ENCODE assay signal across 12 cellular contexts in the genomic region with DNA sequence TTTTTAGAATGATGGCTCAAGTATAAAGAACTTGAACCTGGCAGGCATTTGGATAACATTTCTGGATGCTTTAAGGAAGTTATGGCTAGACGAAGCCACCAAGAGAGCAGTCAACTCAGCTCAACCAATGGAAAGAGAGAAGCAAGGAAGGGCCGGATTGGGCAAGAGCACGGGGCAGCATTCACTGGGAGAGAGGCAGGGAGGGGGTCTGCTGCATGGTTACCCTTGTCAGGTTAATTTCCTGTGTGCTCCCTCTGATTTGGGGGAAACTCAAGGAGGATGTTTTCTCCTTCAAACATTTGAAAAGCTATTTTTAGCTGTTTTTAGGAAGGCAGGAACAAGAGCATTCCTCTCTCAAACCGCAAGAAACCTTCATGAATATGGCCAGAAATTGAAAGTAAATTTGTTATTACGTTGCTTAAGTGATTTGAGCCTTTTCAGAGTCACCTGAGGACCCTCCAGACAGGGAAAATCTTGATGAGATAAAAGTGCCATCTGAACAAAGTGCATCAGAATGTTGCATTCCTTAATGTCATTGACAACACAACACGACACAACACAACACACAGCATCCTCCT.
A peak's percentile ranks its signal among the peaks of the same experiment; 100 is the strongest.
DNase-seq lines count a peak whose midpoint lies in the region; ATAC-seq and TF ChIP-seq lines count a peak whose summit lies in the region.
"Had no signal": no experiment of that assay in that cellular context is flagged by ENCODE, and none has a peak within 500 bp of the region (broad histone marks: within the 10 kb centered on the region; RNA-seq: fewer than 3 reads in every experiment).

No MANE protein-coding gene starts in this region.

- peaks cover 4% of the 10 kb centered on the region for H3K4me1 ChIP-seq in upper lobe of right lung

- H3K4me3 Mint-ChIP-seq in activated T-cell treated with anti-CD3 and anti-CD28 coated beads, Interleukin-2, amount 50 U/mL, for 72 hours = peak overlapping the region; percentile 47 to 54
- peak overlapping the region; percentile 39 for H3K4me3 Mint-ChIP-seq in memory B cell
- H3K4me3 Mint-ChIP-seq: central memory CD8-positive, alpha-beta T cell had no signal

- H3K27ac ChIP-seq in coronary artery (peak overlapping the region; percentile 68 to 84), upper lobe of right lung (peak overlapping the region; percentile 61)
- H3K27ac ChIP-seq: neutrophil had no signal

- ATAC-seq in activated T-cell treated with anti-CD3 and anti-CD28 coated beads, Interleukin-2, amount 50 U/mL, for 72 hours (replicated peaks in 1 of 2) = no peak
- no peak for ATAC-seq in memory B cell (ENCODE audit: low read depth)
- peak; percentile 87 for ATAC-seq in upper lobe of right lung
- no peak for ATAC-seq in GM21576 (IDR thresholded peaks at IDR 0.05; ENCODE audit: unreplicated experiment)
- ATAC-seq in HG03378 (IDR thresholded peaks at IDR 0.05; ENCODE audit: unreplicated experiment) = no peak

- no peak for DNase-seq in activated T-cell treated with anti-CD3 and anti-CD28 coated beads, Interleukin-2, amount 50 U/mL, for 72 hours
- DNase-seq in activated T-cell treated with anti-CD3 and anti-CD28 coated beads, Interleukin-2, amount 50 U/mL, for 48 hours = no peak
- DNase-seq in coronary artery (ENCODE audit: low spot score) (no peak), memory B cell (ENCODE audit: low spot score in 2 of 2) (no peak), upper lobe of right lung (no peak), DMS53 (lab: John Stamatoyannopoulos, UW) (no peak)
- DNase-seq: 8988T, NCI-H345 had no signal

- H3K27me3 Mint-ChIP-seq in activated T-cell treated with anti-CD3 and anti-CD28 coated beads, Interleukin-2, amount 50 U/mL, for 72 hours (ENCODE audit: low read depth) = no peaks in the 10 kb centered on the region
- H3K27me3 Mint-ChIP-seq in memory B cell = peaks cover 1% of the 10 kb centered on the region
- H3K27me3 Mint-ChIP-seq: central memory CD8-positive, alpha-beta T cell had no signal

- intact Hi-C loops in upper lobe of right lung (cut with DNase I) = no loop called here

- no peak overlapping the region for H3K27ac Mint-ChIP-seq in activated T-cell treated with anti-CD3 and anti-CD28 coated beads, Interleukin-2, amount 50 U/mL, for 72 hours
- no peak overlapping the region for H3K27ac Mint-ChIP-seq in memory B cell

- H3K36me3 Mint-ChIP-seq in activated T-cell treated with anti-CD3 and anti-CD28 coated beads, Interleukin-2, amount 50 U/mL, for 72 hours (ENCODE audit: insufficient read depth in 2 of 2) = no peaks in the 10 kb centered on the region
- H3K36me3 Mint-ChIP-seq in memory B cell = no peaks in the 10 kb centered on the region

- peaks cover 5% of the 10 kb centered on the region for H3K4me1 Mint-ChIP-seq in activated T-cell treated with anti-CD3 and anti-CD28 coated beads, Interleukin-2, amount 50 U/mL, for 72 hours (ENCODE audit: low read depth)
- H3K4me1 Mint-ChIP-seq in memory B cell = peaks cover 6% of the 10 kb centered on the region

- no peaks in the 10 kb centered on the region for H3K36me3 ChIP-seq in upper lobe of right lung
- H3K36me3 ChIP-seq: neutrophil had no signal

- H3K27me3 ChIP-seq in upper lobe of right lung = no peaks in the 10 kb centered on the region
- H3K27me3 ChIP-seq: neutrophil had no signal

- H3K9me3 Mint-ChIP-seq in activated T-cell treated with anti-CD3 and anti-CD28 coated beads, Interleukin-2, amount 50 U/mL, for 72 hours = no peaks in the 10 kb centered on the region
- no peaks in the 10 kb centered on the region for H3K9me3 Mint-ChIP-seq in memory B cell

- H3K9me3 ChIP-seq in upper lobe of right lung = no peaks in the 10 kb centered on the region
- H3K9me3 ChIP-seq: neutrophil had no signal

- H3K4me3 ChIP-seq in coronary artery (peak overlapping the region; percentile 59), upper lobe of right lung (peak overlapping the region; percentile 32)

- TF ChIP-seq CTCF in coronary artery (IDR thresholded peaks at IDR 0.05) (no peak), upper lobe of right lung (IDR thresholded peaks at IDR 0.05) (no peak)
